1 cellular context compared by ENCODE assay signal in the genomic region with DNA sequence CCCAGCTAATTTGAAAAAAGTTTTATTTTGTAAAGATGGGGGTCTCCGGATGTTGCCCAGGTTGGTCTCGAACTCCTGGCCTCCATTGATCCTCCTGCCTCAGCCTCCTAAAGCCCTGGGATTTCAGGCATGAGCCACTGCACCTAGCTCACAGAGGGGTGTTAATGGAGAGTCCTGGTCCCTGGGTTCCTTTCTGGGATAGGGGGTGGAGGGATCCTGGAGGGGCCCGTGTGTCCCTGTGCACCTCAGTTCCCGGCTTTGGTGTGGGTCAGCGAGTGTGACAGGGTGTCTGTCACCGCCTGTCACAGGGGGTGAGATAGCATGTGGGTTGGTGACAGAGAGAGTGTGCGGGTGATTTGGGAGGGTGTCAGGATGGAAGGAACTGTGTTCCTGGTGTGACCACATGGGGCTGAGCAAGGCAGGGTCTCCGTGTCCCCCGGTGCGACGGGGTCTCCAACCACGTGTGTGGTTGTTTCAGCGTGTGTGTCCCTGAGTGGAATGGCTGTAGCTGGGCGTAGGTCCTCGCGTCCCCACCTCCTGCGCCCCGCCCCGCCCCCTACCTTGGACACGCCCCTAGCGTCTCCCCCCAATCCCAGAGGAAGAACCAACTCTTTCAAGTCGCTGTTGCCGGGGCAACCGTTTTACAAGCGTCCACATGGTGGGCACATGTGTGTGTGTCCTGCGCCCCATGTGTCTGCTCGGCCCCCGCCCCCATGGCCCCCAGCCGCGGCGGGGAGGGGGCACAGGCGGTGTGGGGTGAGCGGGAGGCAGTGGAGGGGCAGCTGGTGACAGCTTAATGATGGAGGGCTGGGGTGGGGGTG.
TF ChIP-seq lines count a peak whose summit lies in the region.

No MANE protein-coding gene starts in this region.

TF ChIP-seq in K562, 482 proteins besides CTCF, POLR2A, EP300 and RAD21 (continues in another document):
- no peak for TF ChIP-seq CEBPG (CRISPR knock-in tag; IDR thresholded peaks at IDR 0.05)
- no peak for TF ChIP-seq CEBPG (tag; conservative IDR thresholded peaks at IDR 0.05 in 1 of 2, IDR thresholded peaks at IDR 0.05 in 1 of 2)
- TF ChIP-seq SMARCA4 (IDR thresholded peaks at IDR 0.05), result no peak
- TF ChIP-seq BHLHE40 (IDR thresholded peaks at IDR 0.05; ENCODE audit: low read length), result 0 out of 2 replicates have a peak, but pooled peaks have one; percentile 10
- no peak for TF ChIP-seq HMG20B (CRISPR knock-in tag; IDR thresholded peaks at IDR 0.05)
- no peak for TF ChIP-seq ARHGAP35 (IDR thresholded peaks at IDR 0.05; ENCODE audit: partially characterized antibody)
- TF ChIP-seq ZNF583 (CRISPR knock-in tag; IDR thresholded peaks at IDR 0.05), result no peak
- peak; percentile 73 for TF ChIP-seq MAX (CRISPR knock-in tag; IDR thresholded peaks at IDR 0.05)
- peak; percentile 28 for TF ChIP-seq TBP (optimal IDR thresholded peaks at IDR 0.05; ENCODE audit: low read depth, low read length)
- no peak for TF ChIP-seq ZNF217 (CRISPR knock-in tag; IDR thresholded peaks at IDR 0.05)
- TF ChIP-seq BCLAF1 (IDR thresholded peaks at IDR 0.05; ENCODE audit: borderline replicate concordance in 1 of 2, control insufficient read depth in 1 of 2, low read depth in 2 of 2, low read length in 1 of 2), result no peak
- TF ChIP-seq, protein P1, sequence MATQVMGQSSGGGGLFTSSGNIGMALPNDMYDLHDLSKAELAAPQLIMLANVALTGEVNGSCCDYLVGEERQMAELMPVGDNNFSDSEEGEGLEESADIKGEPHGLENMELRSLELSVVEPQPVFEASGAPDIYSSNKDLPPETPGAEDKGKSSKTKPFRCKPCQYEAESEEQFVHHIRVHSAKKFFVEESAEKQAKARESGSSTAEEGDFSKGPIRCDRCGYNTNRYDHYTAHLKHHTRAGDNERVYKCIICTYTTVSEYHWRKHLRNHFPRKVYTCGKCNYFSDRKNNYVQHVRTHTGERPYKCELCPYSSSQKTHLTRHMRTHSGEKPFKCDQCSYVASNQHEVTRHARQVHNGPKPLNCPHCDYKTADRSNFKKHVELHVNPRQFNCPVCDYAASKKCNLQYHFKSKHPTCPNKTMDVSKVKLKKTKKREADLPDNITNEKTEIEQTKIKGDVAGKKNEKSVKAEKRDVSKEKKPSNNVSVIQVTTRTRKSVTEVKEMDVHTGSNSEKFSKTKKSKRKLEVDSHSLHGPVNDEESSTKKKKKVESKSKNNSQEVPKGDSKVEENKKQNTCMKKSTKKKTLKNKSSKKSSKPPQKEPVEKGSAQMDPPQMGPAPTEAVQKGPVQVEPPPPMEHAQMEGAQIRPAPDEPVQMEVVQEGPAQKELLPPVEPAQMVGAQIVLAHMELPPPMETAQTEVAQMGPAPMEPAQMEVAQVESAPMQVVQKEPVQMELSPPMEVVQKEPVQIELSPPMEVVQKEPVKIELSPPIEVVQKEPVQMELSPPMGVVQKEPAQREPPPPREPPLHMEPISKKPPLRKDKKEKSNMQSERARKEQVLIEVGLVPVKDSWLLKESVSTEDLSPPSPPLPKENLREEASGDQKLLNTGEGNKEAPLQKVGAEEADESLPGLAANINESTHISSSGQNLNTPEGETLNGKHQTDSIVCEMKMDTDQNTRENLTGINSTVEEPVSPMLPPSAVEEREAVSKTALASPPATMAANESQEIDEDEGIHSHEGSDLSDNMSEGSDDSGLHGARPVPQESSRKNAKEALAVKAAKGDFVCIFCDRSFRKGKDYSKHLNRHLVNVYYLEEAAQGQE (CRISPR knock-in tag; IDR thresholded peaks at IDR 0.05; ENCODE audit: low read depth), result no peak
- no peak for TF ChIP-seq ARID3A (IDR thresholded peaks at IDR 0.05; ENCODE audit: borderline replicate concordance, low read depth, low read length)
- TF ChIP-seq RFX1 (IDR thresholded peaks at IDR 0.05), result peak; percentile 89
- TF ChIP-seq NCOA6 (IDR thresholded peaks at IDR 0.05), result no peak
- no peak for TF ChIP-seq SMARCC2 (IDR thresholded peaks at IDR 0.05; ENCODE audit: low read depth)
- no peak for TF ChIP-seq MYNN (IDR thresholded peaks at IDR 0.05)
- TF ChIP-seq MYNN (CRISPR knock-in tag; IDR thresholded peaks at IDR 0.05), result no peak
- no peak for TF ChIP-seq HCFC1 (IDR thresholded peaks at IDR 0.05; ENCODE audit: low read depth, low read length)
- no peak for TF ChIP-seq E2F5 (CRISPR knock-in tag; IDR thresholded peaks at IDR 0.05)
- no peak for TF ChIP-seq RBM25 (IDR thresholded peaks at IDR 0.05; ENCODE audit: low read depth, low read length, severe bottlenecking)
- TF ChIP-seq VEZF1 (CRISPR knock-in tag; IDR thresholded peaks at IDR 0.05), result peak; percentile 57; the same call in 1 of the 2 replicates
- no peak for TF ChIP-seq TFAM (CRISPR knock-in tag; conservative IDR thresholded peaks at IDR 0.05)
- no peak for TF ChIP-seq ZNF445 (CRISPR knock-in tag; IDR thresholded peaks at IDR 0.05; ENCODE audit: low read depth)
- TF ChIP-seq, protein P2, sequence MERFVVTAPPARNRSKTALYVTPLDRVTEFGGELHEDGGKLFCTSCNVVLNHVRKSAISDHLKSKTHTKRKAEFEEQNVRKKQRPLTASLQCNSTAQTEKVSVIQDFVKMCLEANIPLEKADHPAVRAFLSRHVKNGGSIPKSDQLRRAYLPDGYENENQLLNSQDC (CRISPR knock-in tag; IDR thresholded peaks at IDR 0.05), result no peak
- TF ChIP-seq STAT6 (CRISPR knock-in tag; IDR thresholded peaks at IDR 0.05), result no peak
- TF ChIP-seq SIN3A (IDR thresholded peaks at IDR 0.05; ENCODE audit: borderline replicate concordance in 2 of 2, control insufficient read depth in 1 of 2, low read depth in 2 of 2, low read length in 2 of 2), result peak in 1 of 2 experiments; percentile 91; a peak in 1 of 4 replicates
